Comparison of ENCODE assay signal across 8 cellular contexts in genomic region chr3:192819001-192819569, GRCh38.
DNase-seq lines count a peak whose midpoint lies in the region; ATAC-seq and TF ChIP-seq lines count a peak whose summit lies in the region.

No MANE protein-coding gene starts in this region.

- H3K27me3 ChIP-seq in right lobe of liver: no peaks in the 10 kb centered on the region

- no peaks in the 10 kb centered on the region for H3K4me1 ChIP-seq in right lobe of liver

- intact Hi-C loops in right lobe of liver (cut with DNase I): loop anchor here (5.0 to 10.0 kb wide), 3 partner anchors 223 to 756 kb away; no protein-coding TSS in a partner anchor

- no peaks in the 10 kb centered on the region for H3K36me3 ChIP-seq in right lobe of liver

- no peaks in the 10 kb centered on the region for H3K27me3 Mint-ChIP-seq in activated T-helper 17 cell treated with anti-CD3 and anti-CD28 coated beads, Interleukin-2, amount 50 U/mL, for 72 hours

- no peak for TF ChIP-seq CTCF in right lobe of liver (IDR thresholded peaks at IDR 0.05)

- no peaks in the 10 kb centered on the region for H3K36me3 Mint-ChIP-seq in activated T-helper 17 cell treated with anti-CD3 and anti-CD28 coated beads, Interleukin-2, amount 50 U/mL, for 72 hours (ENCODE audit: low read depth)

- peaks cover 32% of the 10 kb centered on the region for H3K4me1 Mint-ChIP-seq in activated T-helper 17 cell treated with anti-CD3 and anti-CD28 coated beads, Interleukin-2, amount 50 U/mL, for 72 hours

- ATAC-seq in GM18868 (IDR thresholded peaks at IDR 0.05; ENCODE audit: unreplicated experiment): peak; percentile 81
- peak; percentile 63 for ATAC-seq in HG03378 (IDR thresholded peaks at IDR 0.05; ENCODE audit: unreplicated experiment)
- ATAC-seq in activated T-helper 17 cell treated with anti-CD3 and anti-CD28 coated beads, Interleukin-2, amount 50 U/mL, for 72 hours (replicated peaks): peak; percentile 86
- ATAC-seq in right lobe of liver: peak in 3 of 4 donors; percentile 32 to 75 (median 60)
- ATAC-seq in GM18505 (IDR thresholded peaks at IDR 0.05; ENCODE audit: unreplicated experiment): no peak

- H3K9me3 ChIP-seq in right lobe of liver: no peaks in the 10 kb centered on the region

- DNase-seq in right lobe of liver (no peak), NCI-H146 treated with DMSO at 0.1 percent for 48 hours (lab: John Stamatoyannopoulos, UW; ENCODE audit: unreplicated experiment) (no peak), Ammon's horn (ENCODE audit: low spot score) (no peak), NCI-H510A (lab: John Stamatoyannopoulos, UW) (no peak)

- no peaks in the 10 kb centered on the region for H3K9me3 Mint-ChIP-seq in activated T-helper 17 cell treated with anti-CD3 and anti-CD28 coated beads, Interleukin-2, amount 50 U/mL, for 72 hours

- TF ChIP-seq POLR2A in right lobe of liver (IDR thresholded peaks at IDR 0.05) (no peak), GM18505 (IDR thresholded peaks at IDR 0.05; ENCODE audit: borderline replicate concordance, extremely low read depth, insufficient read depth, insufficient read length) (no peak)

- H3K27ac Mint-ChIP-seq in activated T-helper 17 cell treated with anti-CD3 and anti-CD28 coated beads, Interleukin-2, amount 50 U/mL, for 72 hours: peak overlapping the region; percentile 70

- H3K4me3 ChIP-seq in right lobe of liver: no peak overlapping the region

- H3K27ac ChIP-seq in right lobe of liver: no peak overlapping the region

- peak overlapping the region; percentile 52 for H3K4me3 Mint-ChIP-seq in activated T-helper 17 cell treated with anti-CD3 and anti-CD28 coated beads, Interleukin-2, amount 50 U/mL, for 72 hours

- WGBS in right lobe of liver (ENCODE audit: insufficient coverage, low coverage, low lambda C conversion rate, missing lambda C conversion rate): 64% methylated on average over 7 of the region's 7 CpGs
